1 cellular context compared by ENCODE assay signal in the genomic region with DNA sequence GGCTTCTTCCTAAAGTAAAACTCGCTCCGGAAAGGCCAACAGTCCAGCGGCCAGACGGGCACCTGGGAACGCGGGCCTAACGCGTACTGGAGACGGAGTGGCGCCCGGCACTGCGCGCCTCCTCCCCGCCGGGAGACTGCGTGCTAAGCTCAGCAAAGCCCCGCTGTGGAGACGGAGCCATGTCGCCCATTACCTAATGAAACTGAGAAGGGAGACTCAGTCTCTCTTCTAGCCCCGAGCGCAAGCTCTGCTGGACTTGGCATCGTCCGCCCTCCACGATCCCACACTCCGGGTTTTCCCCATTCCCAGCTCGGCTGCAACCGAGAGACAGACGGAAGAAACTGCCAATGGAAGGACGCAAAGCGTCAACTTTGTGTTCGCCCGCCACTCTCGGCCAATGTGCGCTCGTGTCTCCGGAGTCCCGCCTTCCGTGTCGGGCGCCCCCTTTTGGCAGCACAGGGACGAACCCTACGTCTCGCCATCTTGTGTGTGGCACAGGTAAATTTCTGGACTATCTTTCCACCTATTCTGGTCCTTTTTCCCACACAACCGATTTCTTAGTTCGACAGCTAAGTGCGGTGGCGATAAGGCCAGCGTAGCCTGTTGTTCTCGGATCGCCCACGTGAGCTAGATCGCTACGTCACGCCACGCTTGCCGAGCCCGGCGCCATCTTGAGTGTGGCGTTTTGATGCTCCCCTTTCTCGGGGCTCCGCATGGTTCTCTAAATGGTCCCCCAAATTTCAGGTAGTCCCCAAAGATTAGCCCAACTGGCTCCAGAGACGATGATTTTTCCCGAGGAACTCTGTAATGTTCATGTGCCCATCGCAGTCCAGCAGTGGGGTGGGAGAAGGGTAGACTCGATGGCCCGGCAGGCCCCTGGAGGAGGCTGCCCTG.
TF ChIP-seq lines count a peak whose summit lies in the region.

No MANE protein-coding gene starts in this region.

TF ChIP-seq in K562, 482 proteins besides CTCF, POLR2A, EP300 and RAD21 (continued from another document and continues in another):
- TF ChIP-seq, protein P1, sequence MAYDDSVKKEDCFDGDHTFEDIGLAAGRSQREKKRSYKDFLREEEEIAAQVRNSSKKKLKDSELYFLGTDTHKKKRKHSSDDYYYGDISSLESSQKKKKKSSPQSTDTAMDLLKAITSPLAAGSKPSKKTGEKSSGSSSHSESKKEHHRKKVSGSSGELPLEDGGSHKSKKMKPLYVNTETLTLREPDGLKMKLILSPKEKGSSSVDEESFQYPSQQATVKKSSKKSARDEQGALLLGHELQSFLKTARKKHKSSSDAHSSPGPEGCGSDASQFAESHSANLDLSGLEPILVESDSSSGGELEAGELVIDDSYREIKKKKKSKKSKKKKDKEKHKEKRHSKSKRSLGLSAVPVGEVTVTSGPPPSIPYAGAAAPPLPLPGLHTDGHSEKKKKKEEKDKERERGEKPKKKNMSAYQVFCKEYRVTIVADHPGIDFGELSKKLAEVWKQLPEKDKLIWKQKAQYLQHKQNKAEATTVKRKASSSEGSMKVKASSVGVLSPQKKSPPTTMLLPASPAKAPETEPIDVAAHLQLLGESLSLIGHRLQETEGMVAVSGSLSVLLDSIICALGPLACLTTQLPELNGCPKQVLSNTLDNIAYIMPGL (CRISPR knock-in tag; IDR thresholded peaks at IDR 0.05): peak; percentile 87
- TF ChIP-seq FOS (IDR thresholded peaks at IDR 0.05; ENCODE audit: extremely low read depth, insufficient read length): peak; percentile 92
- TF ChIP-seq TCF3 (CRISPR knock-in tag; IDR thresholded peaks at IDR 0.05): no peak
- TF ChIP-seq TEAD1 (CRISPR knock-in tag; IDR thresholded peaks at IDR 0.05): 0 out of 4 replicates have a peak, but pooled peaks of 1 of the 2 experiments have one; percentile 47
- no peak for TF ChIP-seq KDM1A (IDR thresholded peaks at IDR 0.05)
- TF ChIP-seq HMG20B (CRISPR knock-in tag; IDR thresholded peaks at IDR 0.05): no peak
- no peak for TF ChIP-seq ZNF445 (CRISPR knock-in tag; IDR thresholded peaks at IDR 0.05; ENCODE audit: low read depth)
- peak; percentile 88 for TF ChIP-seq CREM (IDR thresholded peaks at IDR 0.05; ENCODE audit: low read depth)
- TF ChIP-seq, protein P2, sequence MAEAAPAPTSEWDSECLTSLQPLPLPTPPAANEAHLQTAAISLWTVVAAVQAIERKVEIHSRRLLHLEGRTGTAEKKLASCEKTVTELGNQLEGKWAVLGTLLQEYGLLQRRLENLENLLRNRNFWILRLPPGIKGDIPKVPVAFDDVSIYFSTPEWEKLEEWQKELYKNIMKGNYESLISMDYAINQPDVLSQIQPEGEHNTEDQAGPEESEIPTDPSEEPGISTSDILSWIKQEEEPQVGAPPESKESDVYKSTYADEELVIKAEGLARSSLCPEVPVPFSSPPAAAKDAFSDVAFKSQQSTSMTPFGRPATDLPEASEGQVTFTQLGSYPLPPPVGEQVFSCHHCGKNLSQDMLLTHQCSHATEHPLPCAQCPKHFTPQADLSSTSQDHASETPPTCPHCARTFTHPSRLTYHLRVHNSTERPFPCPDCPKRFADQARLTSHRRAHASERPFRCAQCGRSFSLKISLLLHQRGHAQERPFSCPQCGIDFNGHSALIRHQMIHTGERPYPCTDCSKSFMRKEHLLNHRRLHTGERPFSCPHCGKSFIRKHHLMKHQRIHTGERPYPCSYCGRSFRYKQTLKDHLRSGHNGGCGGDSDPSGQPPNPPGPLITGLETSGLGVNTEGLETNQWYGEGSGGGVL (CRISPR knock-in tag; IDR thresholded peaks at IDR 0.05): no peak
- no peak for TF ChIP-seq ZNF830 (CRISPR knock-in tag; IDR thresholded peaks at IDR 0.05)
- TF ChIP-seq RFX1 (IDR thresholded peaks at IDR 0.05): no peak
- no peak for TF ChIP-seq HDAC2 (IDR thresholded peaks at IDR 0.05)
- no peak for TF ChIP-seq ZSCAN32 (CRISPR knock-in tag; IDR thresholded peaks at IDR 0.05)
- no peak for TF ChIP-seq BCOR (IDR thresholded peaks at IDR 0.05)
- TF ChIP-seq ZBTB7A (IDR thresholded peaks at IDR 0.05; ENCODE audit: borderline replicate concordance, control insufficient read depth, low read depth, low read length): no peak; the same call in 1 of the 2 replicates
- TF ChIP-seq ATF1 (CRISPR knock-in tag; IDR thresholded peaks at IDR 0.05): 0 out of 2 replicates have a peak, but pooled peaks have one; percentile 42
- peak; percentile 93 for TF ChIP-seq ATF1 (tag; IDR thresholded peaks at IDR 0.05)
- TF ChIP-seq MAFK (IDR thresholded peaks at IDR 0.05; ENCODE audit: low read length): no peak
- TF ChIP-seq, protein P3, sequence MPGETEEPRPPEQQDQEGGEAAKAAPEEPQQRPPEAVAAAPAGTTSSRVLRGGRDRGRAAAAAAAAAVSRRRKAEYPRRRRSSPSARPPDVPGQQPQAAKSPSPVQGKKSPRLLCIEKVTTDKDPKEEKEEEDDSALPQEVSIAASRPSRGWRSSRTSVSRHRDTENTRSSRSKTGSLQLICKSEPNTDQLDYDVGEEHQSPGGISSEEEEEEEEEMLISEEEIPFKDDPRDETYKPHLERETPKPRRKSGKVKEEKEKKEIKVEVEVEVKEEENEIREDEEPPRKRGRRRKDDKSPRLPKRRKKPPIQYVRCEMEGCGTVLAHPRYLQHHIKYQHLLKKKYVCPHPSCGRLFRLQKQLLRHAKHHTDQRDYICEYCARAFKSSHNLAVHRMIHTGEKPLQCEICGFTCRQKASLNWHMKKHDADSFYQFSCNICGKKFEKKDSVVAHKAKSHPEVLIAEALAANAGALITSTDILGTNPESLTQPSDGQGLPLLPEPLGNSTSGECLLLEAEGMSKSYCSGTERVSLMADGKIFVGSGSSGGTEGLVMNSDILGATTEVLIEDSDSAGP (CRISPR knock-in tag; IDR thresholded peaks at IDR 0.05): no peak
- peak; percentile 2 for TF ChIP-seq HMGN3 (IDR thresholded peaks at IDR 0.05; ENCODE audit: borderline replicate concordance, extremely low read depth, insufficient read length, low read depth, low read length)
- peak; percentile 78 for TF ChIP-seq CHD2 (IDR thresholded peaks at IDR 0.05; ENCODE audit: low read depth, low read length)
- TF ChIP-seq, protein P4, sequence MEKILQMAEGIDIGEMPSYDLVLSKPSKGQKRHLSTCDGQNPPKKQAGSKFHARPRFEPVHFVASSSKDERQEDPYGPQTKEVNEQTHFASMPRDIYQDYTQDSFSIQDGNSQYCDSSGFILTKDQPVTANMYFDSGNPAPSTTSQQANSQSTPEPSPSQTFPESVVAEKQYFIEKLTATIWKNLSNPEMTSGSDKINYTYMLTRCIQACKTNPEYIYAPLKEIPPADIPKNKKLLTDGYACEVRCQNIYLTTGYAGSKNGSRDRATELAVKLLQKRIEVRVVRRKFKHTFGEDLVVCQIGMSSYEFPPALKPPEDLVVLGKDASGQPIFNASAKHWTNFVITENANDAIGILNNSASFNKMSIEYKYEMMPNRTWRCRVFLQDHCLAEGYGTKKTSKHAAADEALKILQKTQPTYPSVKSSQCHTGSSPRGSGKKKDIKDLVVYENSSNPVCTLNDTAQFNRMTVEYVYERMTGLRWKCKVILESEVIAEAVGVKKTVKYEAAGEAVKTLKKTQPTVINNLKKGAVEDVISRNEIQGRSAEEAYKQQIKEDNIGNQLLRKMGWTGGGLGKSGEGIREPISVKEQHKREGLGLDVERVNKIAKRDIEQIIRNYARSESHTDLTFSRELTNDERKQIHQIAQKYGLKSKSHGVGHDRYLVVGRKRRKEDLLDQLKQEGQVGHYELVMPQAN (IDR thresholded peaks at IDR 0.05; ENCODE audit: borderline replicate concordance): no peak
- no peak for TF ChIP-seq ZNF311 (CRISPR knock-in tag; IDR thresholded peaks at IDR 0.05)
- peak; percentile 79 for TF ChIP-seq POLR2G (IDR thresholded peaks at IDR 0.05; ENCODE audit: low read depth, low read length)
- no peak for TF ChIP-seq HDAC1 (IDR thresholded peaks at IDR 0.05)
- TF ChIP-seq, protein P5, sequence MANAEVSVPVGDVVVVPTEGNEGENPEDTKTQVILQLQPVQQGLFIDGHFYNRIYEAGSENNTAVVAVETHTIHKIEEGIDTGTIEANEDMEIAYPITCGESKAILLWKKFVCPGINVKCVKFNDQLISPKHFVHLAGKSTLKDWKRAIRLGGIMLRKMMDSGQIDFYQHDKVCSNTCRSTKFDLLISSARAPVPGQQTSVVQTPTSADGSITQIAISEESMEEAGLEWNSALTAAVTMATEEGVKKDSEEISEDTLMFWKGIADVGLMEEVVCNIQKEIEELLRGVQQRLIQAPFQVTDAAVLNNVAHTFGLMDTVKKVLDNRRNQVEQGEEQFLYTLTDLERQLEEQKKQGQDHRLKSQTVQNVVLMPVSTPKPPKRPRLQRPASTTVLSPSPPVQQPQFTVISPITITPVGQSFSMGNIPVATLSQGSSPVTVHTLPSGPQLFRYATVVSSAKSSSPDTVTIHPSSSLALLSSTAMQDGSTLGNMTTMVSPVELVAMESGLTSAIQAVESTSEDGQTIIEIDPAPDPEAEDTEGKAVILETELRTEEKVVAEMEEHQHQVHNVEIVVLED (CRISPR knock-in tag; IDR thresholded peaks at IDR 0.05): peak; percentile 58; the same call in 1 of the 2 replicates
- TF ChIP-seq XRCC4 (IDR thresholded peaks at IDR 0.05; ENCODE audit: extremely low read depth, insufficient read depth, insufficient read length): no peak
- no peak for TF ChIP-seq ZNF124 (CRISPR knock-in tag; IDR thresholded peaks at IDR 0.05)
- no peak for TF ChIP-seq ZNF431 (CRISPR knock-in tag; IDR thresholded peaks at IDR 0.05)
- TF ChIP-seq, protein P6, sequence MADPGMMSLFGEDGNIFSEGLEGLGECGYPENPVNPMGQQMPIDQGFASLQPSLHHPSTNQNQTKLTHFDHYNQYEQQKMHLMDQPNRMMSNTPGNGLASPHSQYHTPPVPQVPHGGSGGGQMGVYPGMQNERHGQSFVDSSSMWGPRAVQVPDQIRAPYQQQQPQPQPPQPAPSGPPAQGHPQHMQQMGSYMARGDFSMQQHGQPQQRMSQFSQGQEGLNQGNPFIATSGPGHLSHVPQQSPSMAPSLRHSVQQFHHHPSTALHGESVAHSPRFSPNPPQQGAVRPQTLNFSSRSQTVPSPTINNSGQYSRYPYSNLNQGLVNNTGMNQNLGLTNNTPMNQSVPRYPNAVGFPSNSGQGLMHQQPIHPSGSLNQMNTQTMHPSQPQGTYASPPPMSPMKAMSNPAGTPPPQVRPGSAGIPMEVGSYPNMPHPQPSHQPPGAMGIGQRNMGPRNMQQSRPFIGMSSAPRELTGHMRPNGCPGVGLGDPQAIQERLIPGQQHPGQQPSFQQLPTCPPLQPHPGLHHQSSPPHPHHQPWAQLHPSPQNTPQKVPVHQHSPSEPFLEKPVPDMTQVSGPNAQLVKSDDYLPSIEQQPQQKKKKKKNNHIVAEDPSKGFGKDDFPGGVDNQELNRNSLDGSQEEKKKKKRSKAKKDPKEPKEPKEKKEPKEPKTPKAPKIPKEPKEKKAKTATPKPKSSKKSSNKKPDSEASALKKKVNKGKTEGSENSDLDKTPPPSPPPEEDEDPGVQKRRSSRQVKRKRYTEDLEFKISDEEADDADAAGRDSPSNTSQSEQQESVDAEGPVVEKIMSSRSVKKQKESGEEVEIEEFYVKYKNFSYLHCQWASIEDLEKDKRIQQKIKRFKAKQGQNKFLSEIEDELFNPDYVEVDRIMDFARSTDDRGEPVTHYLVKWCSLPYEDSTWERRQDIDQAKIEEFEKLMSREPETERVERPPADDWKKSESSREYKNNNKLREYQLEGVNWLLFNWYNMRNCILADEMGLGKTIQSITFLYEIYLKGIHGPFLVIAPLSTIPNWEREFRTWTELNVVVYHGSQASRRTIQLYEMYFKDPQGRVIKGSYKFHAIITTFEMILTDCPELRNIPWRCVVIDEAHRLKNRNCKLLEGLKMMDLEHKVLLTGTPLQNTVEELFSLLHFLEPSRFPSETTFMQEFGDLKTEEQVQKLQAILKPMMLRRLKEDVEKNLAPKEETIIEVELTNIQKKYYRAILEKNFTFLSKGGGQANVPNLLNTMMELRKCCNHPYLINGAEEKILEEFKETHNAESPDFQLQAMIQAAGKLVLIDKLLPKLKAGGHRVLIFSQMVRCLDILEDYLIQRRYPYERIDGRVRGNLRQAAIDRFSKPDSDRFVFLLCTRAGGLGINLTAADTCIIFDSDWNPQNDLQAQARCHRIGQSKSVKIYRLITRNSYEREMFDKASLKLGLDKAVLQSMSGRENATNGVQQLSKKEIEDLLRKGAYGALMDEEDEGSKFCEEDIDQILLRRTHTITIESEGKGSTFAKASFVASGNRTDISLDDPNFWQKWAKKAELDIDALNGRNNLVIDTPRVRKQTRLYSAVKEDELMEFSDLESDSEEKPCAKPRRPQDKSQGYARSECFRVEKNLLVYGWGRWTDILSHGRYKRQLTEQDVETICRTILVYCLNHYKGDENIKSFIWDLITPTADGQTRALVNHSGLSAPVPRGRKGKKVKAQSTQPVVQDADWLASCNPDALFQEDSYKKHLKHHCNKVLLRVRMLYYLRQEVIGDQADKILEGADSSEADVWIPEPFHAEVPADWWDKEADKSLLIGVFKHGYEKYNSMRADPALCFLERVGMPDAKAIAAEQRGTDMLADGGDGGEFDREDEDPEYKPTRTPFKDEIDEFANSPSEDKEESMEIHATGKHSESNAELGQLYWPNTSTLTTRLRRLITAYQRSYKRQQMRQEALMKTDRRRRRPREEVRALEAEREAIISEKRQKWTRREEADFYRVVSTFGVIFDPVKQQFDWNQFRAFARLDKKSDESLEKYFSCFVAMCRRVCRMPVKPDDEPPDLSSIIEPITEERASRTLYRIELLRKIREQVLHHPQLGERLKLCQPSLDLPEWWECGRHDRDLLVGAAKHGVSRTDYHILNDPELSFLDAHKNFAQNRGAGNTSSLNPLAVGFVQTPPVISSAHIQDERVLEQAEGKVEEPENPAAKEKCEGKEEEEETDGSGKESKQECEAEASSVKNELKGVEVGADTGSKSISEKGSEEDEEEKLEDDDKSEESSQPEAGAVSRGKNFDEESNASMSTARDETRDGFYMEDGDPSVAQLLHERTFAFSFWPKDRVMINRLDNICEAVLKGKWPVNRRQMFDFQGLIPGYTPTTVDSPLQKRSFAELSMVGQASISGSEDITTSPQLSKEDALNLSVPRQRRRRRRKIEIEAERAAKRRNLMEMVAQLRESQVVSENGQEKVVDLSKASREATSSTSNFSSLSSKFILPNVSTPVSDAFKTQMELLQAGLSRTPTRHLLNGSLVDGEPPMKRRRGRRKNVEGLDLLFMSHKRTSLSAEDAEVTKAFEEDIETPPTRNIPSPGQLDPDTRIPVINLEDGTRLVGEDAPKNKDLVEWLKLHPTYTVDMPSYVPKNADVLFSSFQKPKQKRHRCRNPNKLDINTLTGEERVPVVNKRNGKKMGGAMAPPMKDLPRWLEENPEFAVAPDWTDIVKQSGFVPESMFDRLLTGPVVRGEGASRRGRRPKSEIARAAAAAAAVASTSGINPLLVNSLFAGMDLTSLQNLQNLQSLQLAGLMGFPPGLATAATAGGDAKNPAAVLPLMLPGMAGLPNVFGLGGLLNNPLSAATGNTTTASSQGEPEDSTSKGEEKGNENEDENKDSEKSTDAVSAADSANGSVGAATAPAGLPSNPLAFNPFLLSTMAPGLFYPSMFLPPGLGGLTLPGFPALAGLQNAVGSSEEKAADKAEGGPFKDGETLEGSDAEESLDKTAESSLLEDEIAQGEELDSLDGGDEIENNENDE (IDR thresholded peaks at IDR 0.05; ENCODE audit: low read depth, low read length): no peak
- TF ChIP-seq MAFF (IDR thresholded peaks at IDR 0.05; ENCODE audit: low read length): no peak
- TF ChIP-seq, protein P7, sequence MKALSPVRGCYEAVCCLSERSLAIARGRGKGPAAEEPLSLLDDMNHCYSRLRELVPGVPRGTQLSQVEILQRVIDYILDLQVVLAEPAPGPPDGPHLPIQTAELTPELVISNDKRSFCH (CRISPR knock-in tag; IDR thresholded peaks at IDR 0.05): no peak
- TF ChIP-seq, protein P7 (tag; IDR thresholded peaks at IDR 0.05): peak; percentile 48; the same call in 1 of the 2 replicates
- no peak for TF ChIP-seq EZH2 (IDR thresholded peaks at IDR 0.05; ENCODE audit: borderline replicate concordance, low read depth, low read length)
- TF ChIP-seq ZNF347 (CRISPR knock-in tag; IDR thresholded peaks at IDR 0.05; ENCODE audit: low read depth): no peak
- no peak for TF ChIP-seq FOXJ3 (CRISPR knock-in tag; IDR thresholded peaks at IDR 0.05)
- TF ChIP-seq MTA1 (IDR thresholded peaks at IDR 0.05; ENCODE audit: borderline replicate concordance): no peak
